ENCODE assay signal across 8 cellular contexts in genomic region chr14:104420523-104420922, GRCh38.
A peak's percentile ranks its signal among the peaks of the same experiment; 100 is the strongest.
DNase-seq lines count a peak whose midpoint lies in the region; ATAC-seq, FAIRE-seq and TF ChIP-seq lines count a peak whose summit lies in the region.
"Not testable (repeated sequence)": the region's sequence is repeated elsewhere in the genome, so short reads cannot be mapped to it uniquely, and the experiment has no call there.

No MANE protein-coding gene starts in this region.

- H3K9me3 Mint-ChIP-seq in activated CD4-positive, alpha-beta memory T cell treated with anti-CD3 and anti-CD28 coated beads, Interleukin-2, amount 10 ng/mL, durations not matched to agents 7 days and 5 days; neural progenitor cell; stimulated activated memory B cell treated with anti-CD40 and anti-IgM and Interleukin-4, amounts not matched to agents 10 μg/mL and 1 μg/mL and 100 μg/mL, for 72 hours: not testable (repeated sequence)
- peaks cover 0 to 12% (median 0%) of the 10 kb centered on the region in 5 experiments for H3K9me3 Mint-ChIP-seq in brain

- not testable (repeated sequence) for TF ChIP-seq CTCF in OCI-LY3 (IDR thresholded peaks at IDR 0.05; ENCODE audit: low read depth, low read length); brain (conservative IDR thresholded peaks at IDR 0.05); foreskin keratinocyte (conservative IDR thresholded peaks at IDR 0.05); neural progenitor cell (IDR thresholded peaks at IDR 0.05)

- not testable (repeated sequence) for H3K9me3 ChIP-seq in OCI-LY3 (ENCODE audit: insufficient read depth, low read length); neural progenitor cell (ENCODE audit: low read depth)

- H3K36me3 Mint-ChIP-seq in activated CD4-positive, alpha-beta memory T cell treated with anti-CD3 and anti-CD28 coated beads, Interleukin-2, amount 10 ng/mL, durations not matched to agents 7 days and 5 days (ENCODE audit: low read depth); brain; neural progenitor cell; stimulated activated memory B cell treated with anti-CD40 and anti-IgM and Interleukin-4, amounts not matched to agents 10 μg/mL and 1 μg/mL and 100 μg/mL, for 72 hours: not testable (repeated sequence)

- CTCF ChIA-PET in activated CD4-positive, alpha-beta memory T cell treated with anti-CD3 and anti-CD28 coated beads, Interleukin-2, amount 10 ng/mL, durations not matched to agents 7 days and 5 days (lab: Charles Lee), result not testable (repeated sequence)

- H2AFZ ChIP-seq in OCI-LY3 (ENCODE audit: low read depth, low read length), result peak overlapping the region; percentile 71
- H2AFZ ChIP-seq in neural progenitor cell (replicated peaks), result not testable (repeated sequence)

- H3K4me3 ChIP-seq in OCI-LY3 (ENCODE audit: low read length); neural progenitor cell: not testable (repeated sequence)

- H3K4me1 Mint-ChIP-seq in activated CD4-positive, alpha-beta memory T cell treated with anti-CD3 and anti-CD28 coated beads, Interleukin-2, amount 10 ng/mL, durations not matched to agents 7 days and 5 days, result not testable (repeated sequence)
- peaks cover 73% of the 10 kb centered on the region for H3K4me1 Mint-ChIP-seq in brain
- peaks cover 43% of the 10 kb centered on the region for H3K4me1 Mint-ChIP-seq in neural progenitor cell
- H3K4me1 Mint-ChIP-seq in stimulated activated memory B cell treated with anti-CD40 and anti-IgM and Interleukin-4, amounts not matched to agents 10 μg/mL and 1 μg/mL and 100 μg/mL, for 72 hours, result peaks cover 17% of the 10 kb centered on the region

- H4K20me1 ChIP-seq in OCI-LY3 (ENCODE audit: insufficient read depth, low read length); neural progenitor cell (ENCODE audit: low read depth): not testable (repeated sequence)

- not testable (repeated sequence) for H3K27ac ChIP-seq in OCI-LY3 (ENCODE audit: low read length); foreskin keratinocyte
- peak overlapping the region; percentile 56 for H3K27ac ChIP-seq in neural progenitor cell

- H3F3A ChIP-seq in neural progenitor cell (ENCODE audit: low read depth), result not testable (repeated sequence)

- H3K4me2 ChIP-seq in OCI-LY3 (ENCODE audit: low read length), result peak overlapping the region; percentile 63
- peak overlapping the region; percentile 60 for H3K4me2 ChIP-seq in neural progenitor cell

- not testable (repeated sequence) for H3K4me1 ChIP-seq in OCI-LY3 (ENCODE audit: low read length); foreskin keratinocyte
- H3K4me1 ChIP-seq in neural progenitor cell, result peaks cover 50% of the 10 kb centered on the region

- ATAC-seq in foreskin keratinocyte, result peak; percentile 51
- ATAC-seq in stimulated activated memory B cell treated with anti-CD40 and anti-IgM and Interleukin-4, amounts not matched to agents 10 μg/mL and 1 μg/mL and 100 μg/mL, for 72 hours, result not testable (repeated sequence)

- not testable (repeated sequence) for DNase-seq in GM12892 (ENCODE audit: insufficient read length); foreskin keratinocyte; neural progenitor cell (ENCODE audit: low spot score)
- DNase-seq in NCI-H1694 (lab: John Stamatoyannopoulos, UW), result peak; percentile 31
- peak; percentile 14 for DNase-seq in activated CD4-positive, alpha-beta memory T cell treated with anti-CD3 and anti-CD28 coated beads, Interleukin-2, amount 10 ng/mL, durations not matched to agents 7 days and 5 days

- not testable (repeated sequence) for H3K79me2 ChIP-seq in OCI-LY3 (ENCODE audit: low read length); neural progenitor cell (ENCODE audit: low read depth)

- not testable (repeated sequence) for H3K27ac Mint-ChIP-seq in activated CD4-positive, alpha-beta memory T cell treated with anti-CD3 and anti-CD28 coated beads, Interleukin-2, amount 10 ng/mL, durations not matched to agents 7 days and 5 days
- H3K27ac Mint-ChIP-seq in brain (peak overlapping the region; percentile 22 to 96 (median 68)), neural progenitor cell (peak overlapping the region; percentile 13)
- peak overlapping the region; percentile 82 for H3K27ac Mint-ChIP-seq in stimulated activated memory B cell treated with anti-CD40 and anti-IgM and Interleukin-4, amounts not matched to agents 10 μg/mL and 1 μg/mL and 100 μg/mL, for 72 hours

- FAIRE-seq in GM12892 (lab: Jason Lieb, UNC), result peak; percentile 78

- not testable (repeated sequence) for H3K36me3 ChIP-seq in OCI-LY3 (replicated peaks; ENCODE audit: low read depth, low read length); neural progenitor cell

- peaks cover 15% of the 10 kb centered on the region for H3K27me3 Mint-ChIP-seq in activated CD4-positive, alpha-beta memory T cell treated with anti-CD3 and anti-CD28 coated beads, Interleukin-2, amount 10 ng/mL, durations not matched to agents 7 days and 5 days
- peaks cover 12% of the 10 kb centered on the region for H3K27me3 Mint-ChIP-seq in brain
- not testable (repeated sequence) for H3K27me3 Mint-ChIP-seq in neural progenitor cell (ENCODE audit: insufficient read depth, low read depth)
- peaks cover 34% of the 10 kb centered on the region for H3K27me3 Mint-ChIP-seq in stimulated activated memory B cell treated with anti-CD40 and anti-IgM and Interleukin-4, amounts not matched to agents 10 μg/mL and 1 μg/mL and 100 μg/mL, for 72 hours

- H3K27me3 ChIP-seq in OCI-LY3 (ENCODE audit: low read depth, low read length); foreskin keratinocyte; neural progenitor cell: not testable (repeated sequence)

- H3K4me3 Mint-ChIP-seq in activated CD4-positive, alpha-beta memory T cell treated with anti-CD3 and anti-CD28 coated beads, Interleukin-2, amount 10 ng/mL, durations not matched to agents 7 days and 5 days; neural progenitor cell; stimulated activated memory B cell treated with anti-CD40 and anti-IgM and Interleukin-4, amounts not matched to agents 10 μg/mL and 1 μg/mL and 100 μg/mL, for 72 hours: not testable (repeated sequence)
- H3K4me3 Mint-ChIP-seq in brain, result peak overlapping the region in 1 of 5 experiments; percentile 66

- POLR2A ChIA-PET in activated CD4-positive, alpha-beta memory T cell treated with anti-CD3 and anti-CD28 coated beads, Interleukin-2, amount 10 ng/mL, durations not matched to agents 7 days and 5 days (lab: Charles Lee), result not testable (repeated sequence)

- H3K9ac ChIP-seq in OCI-LY3 (ENCODE audit: low read length); neural progenitor cell: not testable (repeated sequence)

- not testable (repeated sequence) for TF ChIP-seq POLR2A in GM12892 (IDR thresholded peaks at IDR 0.05; ENCODE audit: low read depth, low read length)
